13 cellular contexts compared by ENCODE assay signal in genomic region chr6:139325686-139326085, GRCh38. TPM values are rescaled to one million over a fixed set of nuclear protein-coding genes. Genes with fewer than 3 reads are reported as not detected.
DNase-seq lines count a peak whose midpoint lies in the region; ATAC-seq and TF ChIP-seq lines count a peak whose summit lies in the region.
"Had no signal": no experiment of that assay in that cellular context is flagged by ENCODE, and none has a peak within 500 bp of the region (broad histone marks: within the 10 kb centered on the region; RNA-seq: fewer than 3 reads in every experiment).

No MANE protein-coding gene starts in this region.

- CTCF ChIA-PET in OCI-LY7 (lab: Charles Lee; ENCODE audit: unreplicated experiment), result no interaction called here

- no peaks in the 10 kb centered on the region for H3K27me3 Mint-ChIP-seq in activated naive CD8-positive, alpha-beta T cell
- peaks cover 2% of the 10 kb centered on the region for H3K27me3 Mint-ChIP-seq in activated naive CD8-positive, alpha-beta T cell treated with anti-CD3 and anti-CD28 coated beads, Interleukin-2, amount 50 U/mL, for 24 hours

- H3K4me3 ChIP-seq in OCI-LY7 (ENCODE audit: low read depth, low read length, poor library complexity, severe bottlenecking) (peak overlapping the region; percentile 43), esophagus squamous epithelium (no peak overlapping the region), upper lobe of right lung (no peak overlapping the region), left ventricle myocardium inferior (no peak overlapping the region)
- H3K4me3 ChIP-seq: gastrocnemius medialis, pancreas had no signal

- H3K4me1 ChIP-seq in OCI-LY7 (ENCODE audit: insufficient read depth, low read length, poor library complexity, severe bottlenecking) (peaks cover 87% of the 10 kb centered on the region), esophagus squamous epithelium (peaks cover 0 to 15% (median 3%) of the 10 kb centered on the region in 3 donors), upper lobe of right lung (peaks cover 10% of the 10 kb centered on the region), left ventricle myocardium inferior (peaks cover 11% of the 10 kb centered on the region)
- H3K4me1 ChIP-seq: gastrocnemius medialis, pancreas had no signal

- POLR2A ChIA-PET in OCI-LY7 (lab: Charles Lee), result interaction anchor here (0.6 to 10.7 kb wide), 13 partner anchors 9 to 62 kb away, joined by 3 to 132 read pairs (median 5); partner anchors contain the start of genes CITED2 and TXLNB

- H3K9me2 ChIP-seq in OCI-LY7 (ENCODE audit: insufficient read depth, low read length), result no peaks in the 10 kb centered on the region

- H2AFZ ChIP-seq in OCI-LY7 (ENCODE audit: low read length), result peak overlapping the region; percentile 73; the same call in 1 of the 2 replicates

- BruUV-seq in OCI-LY7 (replicated peaks; lab: Mats Ljungman, UMichigan), result no TSS peak

- H3K4me3 Mint-ChIP-seq in activated naive CD8-positive, alpha-beta T cell, result peak overlapping the region; percentile 34
- H3K4me3 Mint-ChIP-seq in activated naive CD8-positive, alpha-beta T cell treated with anti-CD3 and anti-CD28 coated beads, Interleukin-2, amount 50 U/mL, for 24 hours, result no peak overlapping the region

- H3K4me2 ChIP-seq in OCI-LY7 (ENCODE audit: low read length), result peak overlapping the region; percentile 65

- H3K9me3 Mint-ChIP-seq in activated naive CD8-positive, alpha-beta T cell (ENCODE audit: low read depth), result peaks cover 8% of the 10 kb centered on the region
- H3K9me3 Mint-ChIP-seq in activated naive CD8-positive, alpha-beta T cell treated with anti-CD3 and anti-CD28 coated beads, Interleukin-2, amount 50 U/mL, for 24 hours, result peaks cover 20% of the 10 kb centered on the region

- TF ChIP-seq CTCF in OCI-LY7 (conservative IDR thresholded peaks at IDR 0.05; ENCODE audit: low read length) (no peak), esophagus squamous epithelium (IDR thresholded peaks at IDR 0.05) (no peak), upper lobe of right lung (IDR thresholded peaks at IDR 0.05) (no peak), left ventricle myocardium inferior (IDR thresholded peaks at IDR 0.05; ENCODE audit: borderline replicate concordance) (no peak)

- intact Hi-C loops in OCI-LY7 (cut with micrococcal nuclease; ENCODE audit: unreplicated experiment), result loop anchor here (1.0 to 5.0 kb wide), 4 partner anchors 34 to 55 kb away; partner anchors contain the start of gene TXLNB
- intact Hi-C loops in esophagus squamous epithelium (cut with DNase I), result no loop called here
- intact Hi-C loops in upper lobe of right lung (cut with DNase I), result no loop called here
- intact Hi-C loops in left ventricle myocardium inferior (cut with micrococcal nuclease), result no loop called here

- H3K27ac Mint-ChIP-seq in activated naive CD8-positive, alpha-beta T cell, result peak overlapping the region; percentile 62
- H3K27ac Mint-ChIP-seq in activated naive CD8-positive, alpha-beta T cell treated with anti-CD3 and anti-CD28 coated beads, Interleukin-2, amount 50 U/mL, for 24 hours, result no peak overlapping the region

- H3K4me1 Mint-ChIP-seq in activated naive CD8-positive, alpha-beta T cell (ENCODE audit: low read depth), result peaks cover 46% of the 10 kb centered on the region
- H3K4me1 Mint-ChIP-seq in activated naive CD8-positive, alpha-beta T cell treated with anti-CD3 and anti-CD28 coated beads, Interleukin-2, amount 50 U/mL, for 24 hours, result peaks cover 44% of the 10 kb centered on the region

- H3K36me3 ChIP-seq in OCI-LY7 (ENCODE audit: insufficient read depth, low read length), result peaks cover 41% of the 10 kb centered on the region
- H3K36me3 ChIP-seq in esophagus squamous epithelium, result no peaks in the 10 kb centered on the region
- H3K36me3 ChIP-seq in upper lobe of right lung, result no peaks in the 10 kb centered on the region
- H3K36me3 ChIP-seq in left ventricle myocardium inferior, result no peaks in the 10 kb centered on the region
- H3K36me3 ChIP-seq: gastrocnemius medialis, pancreas had no signal

- H3K27me3 ChIP-seq in esophagus squamous epithelium (no peaks in the 10 kb centered on the region), upper lobe of right lung (no peaks in the 10 kb centered on the region), left ventricle myocardium inferior (ENCODE audit: low read depth) (no peaks in the 10 kb centered on the region)
- H3K27me3 ChIP-seq: gastrocnemius medialis, pancreas had no signal

- peaks cover 5% of the 10 kb centered on the region; the same call in 1 of the 2 replicates for H3K79me2 ChIP-seq in OCI-LY7 (ENCODE audit: insufficient read depth, low read depth, low read length)

- H4K20me1 ChIP-seq in OCI-LY7 (ENCODE audit: insufficient read depth, low read length), result no peaks in the 10 kb centered on the region

- WGBS in esophagus squamous epithelium, 2 donors, result 33 to 75% methylated on average over 1 of the region's 1 CpG

- no peak for DNase-seq in activated naive CD8-positive, alpha-beta T cell treated with anti-CD3 and anti-CD28 coated beads, Interleukin-2, amount 50 U/mL, for 24 hours
- DNase-seq in OCI-LY7 (ENCODE audit: low spot score), result peak; percentile 69
- DNase-seq in esophagus squamous epithelium (lab: John Stamatoyannopoulos, UW), result no peak
- DNase-seq in upper lobe of right lung, result no peak
- DNase-seq in mucosa of gallbladder (ENCODE audit: low spot score), result no peak
- DNase-seq in left ventricle myocardium inferior, result no peak
- DNase-seq: gastrocnemius medialis; left colon; NCI-H1105 treated with DMSO at 0.1 percent for 48 hours; NK-92 treated with Interleukin-12 subunit alpha and Interleukin-12 subunit beta, amount 100 ng/mL, for 24 hours; pancreas had no signal

- H3K9me3 ChIP-seq in OCI-LY7 (ENCODE audit: low read length), result peaks cover 25% of the 10 kb centered on the region
- no peaks in the 10 kb centered on the region for H3K9me3 ChIP-seq in esophagus squamous epithelium
- H3K9me3 ChIP-seq in upper lobe of right lung, result no peaks in the 10 kb centered on the region
- no peaks in the 10 kb centered on the region for H3K9me3 ChIP-seq in left ventricle myocardium inferior (replicated peaks)
- H3K9me3 ChIP-seq: gastrocnemius medialis, pancreas had no signal

- ATAC-seq in activated naive CD8-positive, alpha-beta T cell treated with anti-CD3 and anti-CD28 coated beads, Interleukin-2, amount 50 U/mL, for 24 hours, result no peak
- ATAC-seq in upper lobe of right lung, result no peak
- no peak for ATAC-seq in HG02759 (IDR thresholded peaks at IDR 0.05; ENCODE audit: unreplicated experiment)
- ATAC-seq: gastrocnemius medialis, left colon had no signal

- no peak for TF ChIP-seq POLR2A in esophagus squamous epithelium (IDR thresholded peaks at IDR 0.05)

- H3K36me3 Mint-ChIP-seq in activated naive CD8-positive, alpha-beta T cell, result peaks cover 4% of the 10 kb centered on the region
- H3K36me3 Mint-ChIP-seq in activated naive CD8-positive, alpha-beta T cell treated with anti-CD3 and anti-CD28 coated beads, Interleukin-2, amount 50 U/mL, for 24 hours (ENCODE audit: low read depth), result peaks cover 11% of the 10 kb centered on the region

- H3K27ac ChIP-seq in OCI-LY7 (ENCODE audit: low read depth, low read length, poor library complexity, severe bottlenecking) (peak overlapping the region; percentile 97), esophagus squamous epithelium (peak overlapping the region in 3 of 4 donors; percentile 3 to 72 (median 25)), upper lobe of right lung (peak overlapping the region; percentile 33), left ventricle myocardium inferior (replicated peaks) (no peak overlapping the region)

RNA-seq across cellular contexts. Expression of gene TXLNB, which starts 33.9 kb away (rescaled TPM):
- total RNA-seq in OCI-LY7 (2014; rRNA removed; shearing (Covaris generic)), result 7.3 and 7.9 TPM in 2 replicates
- total RNA-seq in OCI-LY7 (2022) (12.4 and 13.0 TPM in 2 replicates), esophagus squamous epithelium (1 to 10 TPM in 1 of 4 donors, under 1 TPM in 3; 0.04 to 1.1 (median 0.24) TPM), upper lobe of right lung (1.3 TPM), mucosa of gallbladder (0.75 TPM), left ventricle myocardium inferior (137 TPM)

RNA-seq across cellular contexts. Expression of gene CITED2, which starts 48.8 kb away (rescaled TPM):
- 31.2 and 40.1 TPM in 2 replicates for total RNA-seq in OCI-LY7 (2014; rRNA removed; shearing (Covaris generic))
- total RNA-seq in OCI-LY7 (2022) (27.1 and 35.0 TPM in 2 replicates), esophagus squamous epithelium (100 to 1,000 TPM in 1 of 4 donors, 10 to 100 TPM in 3; 24.8 to 169 (median 60.9) TPM), upper lobe of right lung (278 TPM), mucosa of gallbladder (176 TPM), left ventricle myocardium inferior (105 TPM)
